1 cellular context compared by ENCODE assay signal in the genomic region with DNA sequence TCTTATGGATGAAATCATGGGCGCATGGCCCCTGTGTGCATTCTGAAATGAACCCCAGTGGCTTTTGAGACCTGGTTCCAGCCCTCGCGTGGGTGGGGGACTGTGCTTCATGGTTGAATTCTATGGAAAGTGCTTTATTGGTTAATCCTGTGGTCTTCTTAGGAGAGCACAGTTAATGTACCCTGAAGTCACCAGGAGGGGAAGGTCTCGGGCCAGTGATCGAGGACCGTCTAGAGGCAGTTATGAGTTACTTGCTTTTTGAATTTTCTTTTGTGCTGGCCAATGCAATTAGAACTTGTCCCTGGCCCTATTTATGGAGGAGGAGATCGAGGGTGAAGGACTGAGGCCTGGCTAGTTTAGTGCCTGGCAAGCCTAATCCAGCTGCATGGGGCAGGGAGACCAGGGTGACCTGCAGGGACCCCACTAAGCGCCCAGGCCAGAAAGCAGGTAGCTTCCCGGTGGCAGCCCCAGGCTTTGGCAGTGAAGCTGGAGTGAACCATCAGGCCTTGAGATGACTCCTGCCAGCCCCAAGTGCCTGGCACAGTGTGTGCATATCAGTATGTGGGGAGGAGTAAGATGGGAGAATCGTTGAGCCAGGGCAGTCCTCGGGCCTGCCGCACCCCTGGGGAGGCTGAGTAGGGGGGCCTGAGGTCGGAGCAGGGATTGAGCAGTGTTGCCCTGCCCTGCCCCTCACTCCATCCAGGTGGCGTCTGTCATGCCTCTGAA.
A peak's percentile ranks its signal among the peaks of the same experiment; 100 is the strongest.
TF ChIP-seq lines count a peak whose summit lies in the region.

No MANE protein-coding gene starts in this region.

TF ChIP-seq in HepG2, 621 proteins besides CTCF, POLR2A, EP300 and RAD21:
- TF ChIP-seq ZNF629 (CRISPR knock-in tag; conservative IDR thresholded peaks at IDR 0.05): peak; percentile 81; the same call in 1 of the 2 replicates
- TF ChIP-seq, protein P1, sequence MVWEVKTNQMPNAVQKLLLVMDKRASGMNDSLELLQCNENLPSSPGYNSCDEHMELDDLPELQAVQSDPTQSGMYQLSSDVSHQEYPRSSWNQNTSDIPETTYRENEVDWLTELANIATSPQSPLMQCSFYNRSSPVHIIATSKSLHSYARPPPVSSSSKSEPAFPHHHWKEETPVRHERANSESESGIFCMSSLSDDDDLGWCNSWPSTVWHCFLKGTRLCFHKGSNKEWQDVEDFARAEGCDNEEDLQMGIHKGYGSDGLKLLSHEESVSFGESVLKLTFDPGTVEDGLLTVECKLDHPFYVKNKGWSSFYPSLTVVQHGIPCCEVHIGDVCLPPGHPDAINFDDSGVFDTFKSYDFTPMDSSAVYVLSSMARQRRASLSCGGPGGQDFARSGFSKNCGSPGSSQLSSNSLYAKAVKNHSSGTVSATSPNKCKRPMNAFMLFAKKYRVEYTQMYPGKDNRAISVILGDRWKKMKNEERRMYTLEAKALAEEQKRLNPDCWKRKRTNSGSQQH (CRISPR knock-in tag; IDR thresholded peaks at IDR 0.05; ENCODE audit: low read depth): no peak
